13 cellular contexts compared by ENCODE assay signal in genomic region chr1:153531638-153532037, GRCh38. TPM values are rescaled to one million over a fixed set of nuclear protein-coding genes. Genes with fewer than 3 reads are reported as not detected.
A peak's percentile ranks its signal among the peaks of the same experiment; 100 is the strongest.
DNase-seq lines count a peak whose midpoint lies in the region; ATAC-seq and TF ChIP-seq lines count a peak whose summit lies in the region.
"Had no signal": no experiment of that assay in that cellular context is flagged by ENCODE, and none has a peak within 500 bp of the region (broad histone marks: within the 10 kb centered on the region; RNA-seq: fewer than 3 reads in every experiment).

No MANE protein-coding gene starts in this region.

- DNase-seq in CD4-positive, alpha-beta memory T cell, result no peak
- DNase-seq in Panc1 (ENCODE audit: low read depth, low spot score) (no peak), colonic mucosa (no peak), sciatic nerve (ENCODE audit: low spot score) (peak; percentile 18), midbrain (lab: John Stamatoyannopoulos, UW) (no peak), NCI-H187 (lab: John Stamatoyannopoulos, UW) (no peak), NCI-H2029 treated with DMSO at 0.1 percent for 48 hours (lab: John Stamatoyannopoulos, UW) (no peak)
- DNase-seq: MV-4-11, SJCRH30 had no signal

- no peak overlapping the region for H3K4me3 ChIP-seq in CD4-positive, alpha-beta memory T cell (ENCODE audit: low read length in 2 of 2)
- H3K4me3 ChIP-seq in Panc1 (ENCODE audit: low read depth in 2 of 2, low read length in 2 of 2) (no peak overlapping the region), colonic mucosa (no peak overlapping the region)
- H3K4me3 ChIP-seq: gastroesophageal sphincter, SJCRH30 had no signal

- no TSS peak for BruUV-seq in Panc1 (replicated peaks; lab: Mats Ljungman, UMichigan)

- peak overlapping the region; percentile 82 to 98 (median 93) for H3K27ac Mint-ChIP-seq in CD4-positive, alpha-beta memory T cell

- H3K36me3 Mint-ChIP-seq in CD4-positive, alpha-beta memory T cell, result peaks cover 8 to 26% of the 10 kb centered on the region in 2 donors
- H3K36me3 Mint-ChIP-seq: mesothelial cell of epicardium had no signal

- H3K4me1 ChIP-seq in CD4-positive, alpha-beta memory T cell (ENCODE audit: insufficient read depth, low read length), result peaks cover 54% of the 10 kb centered on the region
- H3K4me1 ChIP-seq in Panc1 (ENCODE audit: control insufficient read depth, insufficient read depth, low read length) (peaks cover 25% of the 10 kb centered on the region), colonic mucosa (peaks cover 5% of the 10 kb centered on the region)

- POLR2A ChIA-PET in CD4-positive, alpha-beta memory T cell (lab: Charles Lee; ENCODE audit: partially characterized antibody), result interaction anchor here (0.6 to 7.2 kb wide), 16 partner anchors 8 to 459 kb away, joined by 3 to 631 read pairs (median 4); partner anchors contain the start of genes CHTOP, ILF2, JTB and RPS27
- POLR2A ChIA-PET in Panc1 (lab: Charles Lee), result interaction anchor here (0.6 kb wide), 2 partner anchors 14 to 21 kb away, joined by 6 to 7 read pairs; partner anchors contain the start of gene S100A4

- H3K4me1 Mint-ChIP-seq in CD4-positive, alpha-beta memory T cell, result peaks cover 39 to 67% (median 50%) of the 10 kb centered on the region in 4 donors

- peak overlapping the region; percentile 92 for H3K27ac ChIP-seq in CD4-positive, alpha-beta memory T cell (ENCODE audit: low read depth, low read length)
- H3K27ac ChIP-seq in Panc1 (ENCODE audit: low read length), result peak overlapping the region; percentile 91; the same call in 1 of the 2 replicates
- H3K27ac ChIP-seq in colonic mucosa, result peak overlapping the region; percentile 99
- H3K27ac ChIP-seq: SJCRH30 had no signal

- H3K4me3 Mint-ChIP-seq in CD4-positive, alpha-beta memory T cell, result peak overlapping the region in 5 of 8 donors; percentile 4 to 42 (median 20)
- H3K4me3 Mint-ChIP-seq: mesothelial cell of epicardium had no signal

- peaks cover 7% of the 10 kb centered on the region for H3K36me3 ChIP-seq in CD4-positive, alpha-beta memory T cell (ENCODE audit: insufficient read depth, low read length)
- H3K36me3 ChIP-seq in Panc1 (ENCODE audit: control insufficient read depth, insufficient read depth, low read length), result no peaks in the 10 kb centered on the region; the same call in 1 of the 2 replicates
- no peaks in the 10 kb centered on the region for H3K36me3 ChIP-seq in colonic mucosa
- H3K36me3 ChIP-seq: SJCRH30 had no signal

- in situ Hi-C loops in Panc1 (cut with HindIII; ENCODE audit: low pct_unique_long_range_greater_than_20kb, low sequenced_read_pairs), result no loop called here

- ATAC-seq in Panc1, result no peak
- ATAC-seq in sciatic nerve, result no peak
- ATAC-seq in HG03469 (IDR thresholded peaks at IDR 0.05; ENCODE audit: unreplicated experiment), result no peak
- ATAC-seq: gastroesophageal sphincter had no signal

- intact Hi-C loops in CD4-positive, alpha-beta memory T cell (cut with micrococcal nuclease), result loop anchor here (2.0 to 5.0 kb wide), 3 partner anchors 15 to 139 kb away; partner anchors contain the start of genes CHTOP and ILF2
- intact Hi-C loops in Panc1 (cut with micrococcal nuclease; ENCODE audit: unreplicated experiment) (no loop called here), colonic mucosa (cut with DNase I) (no loop called here), sciatic nerve (cut with DNase I) (loop anchor here (5.0 kb wide), 1 partner anchor 36 kb away; the partner anchor contains the start of gene S100A2)

- no peaks in the 10 kb centered on the region for H3K9me3 Mint-ChIP-seq in CD4-positive, alpha-beta memory T cell
- H3K9me3 Mint-ChIP-seq: CD14-positive monocyte, mesothelial cell of epicardium had no signal

- CTCF ChIA-PET in CD4-positive, alpha-beta memory T cell (lab: Charles Lee; ENCODE audit: partially characterized antibody), result interaction anchor here (0.7 to 7.6 kb wide), 15 partner anchors 11 to 141 kb away, joined by 3 to 225 read pairs (median 10); partner anchors contain the start of genes CHTOP, S100A14, S100A2 and S100A3
- CTCF ChIA-PET in Panc1 (lab: Charles Lee), result interaction anchor here (1.1 to 2.6 kb wide), 6 partner anchors 11 to 103 kb away, joined by 3 to 16 read pairs (median 8); partner anchors contain the start of genes CHTOP, S100A13 and S100A4

- H3K9ac ChIP-seq in colonic mucosa (ENCODE audit: low read depth in 2 of 2, low read length in 2 of 2), result no peak overlapping the region

- no peaks in the 10 kb centered on the region for H3K27me3 ChIP-seq in CD4-positive, alpha-beta memory T cell (ENCODE audit: insufficient read depth, low read length)
- H3K27me3 ChIP-seq in Panc1 (ENCODE audit: control insufficient read depth, insufficient read depth, low read length), result no peaks in the 10 kb centered on the region
- no peaks in the 10 kb centered on the region for H3K27me3 ChIP-seq in colonic mucosa
- H3K27me3 ChIP-seq: gastroesophageal sphincter, SJCRH30 had no signal

- TF ChIP-seq CTCF in Panc1 (IDR thresholded peaks at IDR 0.05) (no peak), colonic mucosa (IDR thresholded peaks at IDR 0.05) (no peak)

- no peaks in the 10 kb centered on the region for H3K27me3 Mint-ChIP-seq in CD4-positive, alpha-beta memory T cell

- no peaks in the 10 kb centered on the region for H3K9me3 ChIP-seq in CD4-positive, alpha-beta memory T cell (ENCODE audit: control insufficient read depth in 1 of 2, low read length in 2 of 2)
- H3K9me3 ChIP-seq in Panc1 (ENCODE audit: control insufficient read depth, insufficient read depth, low read depth, low read length) (no peaks in the 10 kb centered on the region), colonic mucosa (no peaks in the 10 kb centered on the region)
- H3K9me3 ChIP-seq: gastroesophageal sphincter, SJCRH30 had no signal

RNA-seq across cellular contexts. Expression of gene S100A6, which starts 4.2 kb away (rescaled TPM):
- 100 to 1,000 TPM; 342 to 356 TPM for total RNA-seq in CD4-positive, alpha-beta memory T cell
- 100 to 1,000 TPM; 848 to 918 TPM for polyA plus RNA-seq in CD4-positive, alpha-beta memory T cell
- total RNA-seq in Panc1 (2021; ENCODE audit: unreplicated experiment), result 1,986 TPM
- 6,225 TPM for polyA plus RNA-seq in Panc1 (2012; ENCODE audit: insufficient read length)
- 1,000 to 10,000 TPM; 2,444 to 2,474 TPM for total RNA-seq in colonic mucosa
- total RNA-seq in sciatic nerve, result 1,022 TPM

RNA-seq across cellular contexts. Expression of gene S100A5, which starts 9.1 kb away (rescaled TPM):
- total RNA-seq in CD4-positive, alpha-beta memory T cell, result 1 to 10 TPM in 1 of 2 experiments, under 1 TPM in 1; 0.93 to 1.8 TPM
- polyA plus RNA-seq in CD4-positive, alpha-beta memory T cell, result 1 to 10 TPM in 1 of 2 donors, not detected in 1; 1.5 TPM
- 0.72 TPM for total RNA-seq in Panc1 (2021; ENCODE audit: unreplicated experiment)
- polyA plus RNA-seq in Panc1 (2012; ENCODE audit: insufficient read length), result 1.2 TPM
- not detected for total RNA-seq in colonic mucosa
- total RNA-seq in sciatic nerve, result not detected
- total RNA-seq: gastroesophageal sphincter, mesothelial cell of epicardium, SJCRH30 had no signal

RNA-seq across cellular contexts. Expression of gene S100A4, which starts 14.0 kb away (rescaled TPM):
- 100 to 1,000 TPM; 329 to 346 TPM for total RNA-seq in CD4-positive, alpha-beta memory T cell
- polyA plus RNA-seq in CD4-positive, alpha-beta memory T cell, result 1,000 to 10,000 TPM; 2,886 to 3,815 TPM
- total RNA-seq in Panc1 (2021; ENCODE audit: unreplicated experiment), result 773 TPM
- 817 TPM for polyA plus RNA-seq in Panc1 (2012; ENCODE audit: insufficient read length)
- 10 to 100 TPM; 41.8 to 83.8 TPM for total RNA-seq in colonic mucosa
- 258 TPM for total RNA-seq in sciatic nerve

RNA-seq across cellular contexts. Expression of gene S100A3, which starts 17.4 kb away (rescaled TPM):
- total RNA-seq in CD4-positive, alpha-beta memory T cell, result not detected
- polyA plus RNA-seq in CD4-positive, alpha-beta memory T cell, result not detected
- 12.0 TPM for total RNA-seq in Panc1 (2021; ENCODE audit: unreplicated experiment)
- 10.0 TPM for polyA plus RNA-seq in Panc1 (2012; ENCODE audit: insufficient read length)
- under 1 TPM in 1 of 2 donors, not detected in 1; 0.61 TPM for total RNA-seq in colonic mucosa
- total RNA-seq in sciatic nerve, result not detected
- total RNA-seq: mesothelial cell of epicardium had no signal

RNA-seq across cellular contexts. Expression of gene S100A2, which starts 34.0 kb away (rescaled TPM):
- under 1 TPM in 1 of 2 experiments, not detected in 1; 0.87 TPM for total RNA-seq in CD4-positive, alpha-beta memory T cell
- polyA plus RNA-seq in CD4-positive, alpha-beta memory T cell, result 1 to 10 TPM; 1.0 to 1.7 TPM
- total RNA-seq in Panc1 (2021; ENCODE audit: unreplicated experiment) (6.2 TPM), colonic mucosa (1 to 10 TPM; 1.0 to 2.4 TPM), sciatic nerve (3.5 TPM)
- 10.7 TPM for polyA plus RNA-seq in Panc1 (2012; ENCODE audit: insufficient read length)
- polyA plus RNA-seq: CD14-positive monocyte had no signal

Comparison
In these comparisons a context has a peak if more than half of its experiments do, and no peak if none do; other contexts are left out.
1. intact Hi-C loops: an anchor here in CD4-positive, alpha-beta memory T cell (2.0 to 5.0 kb wide) and sciatic nerve (5.0 kb wide); none called in Panc1 and colonic mucosa.